ENCODE assay signal across 1 cellular context in genomic region chr11:44542372-44542771, GRCh38.
TF ChIP-seq lines count a peak whose summit lies in the region.

No MANE protein-coding gene starts in this region.

TF ChIP-seq in K562, 482 proteins besides CTCF, POLR2A, EP300 and RAD21 (continued from another document):
- TF ChIP-seq MIER1 (IDR thresholded peaks at IDR 0.05; ENCODE audit: low read depth) (peak; percentile 65; the same call in 1 of the 2 replicates), ZNF445 (CRISPR knock-in tag; IDR thresholded peaks at IDR 0.05; ENCODE audit: low read depth) (no peak), ZFP91 (CRISPR knock-in tag; IDR thresholded peaks at IDR 0.05) (0 out of 2 replicates have a peak, but pooled peaks have one; percentile 27), NR0B1 (IDR thresholded peaks at IDR 0.05; ENCODE audit: partially characterized antibody) (no peak), LARP7 (IDR thresholded peaks at IDR 0.05) (peak; percentile 90; the same call in 1 of the 2 replicates), ZNF408 (CRISPR knock-in tag; IDR thresholded peaks at IDR 0.05; ENCODE audit: low read depth) (no peak), RBM14 (IDR thresholded peaks at IDR 0.05; ENCODE audit: borderline replicate concordance, insufficient read depth, low read depth, low read length) (no peak), DPF2 (IDR thresholded peaks at IDR 0.05) (0 out of 2 replicates have a peak, but pooled peaks have one; percentile 36), CTBP1 (IDR thresholded peaks at IDR 0.05; ENCODE audit: borderline replicate concordance) (peak; percentile 100), CREBBP (IDR thresholded peaks at IDR 0.05; ENCODE audit: low read depth, low read length) (peak; percentile 46), HDAC3 (IDR thresholded peaks at IDR 0.05; ENCODE audit: borderline replicate concordance, partially characterized antibody) (peak; percentile 69)
- TF ChIP-seq, protein P1, sequence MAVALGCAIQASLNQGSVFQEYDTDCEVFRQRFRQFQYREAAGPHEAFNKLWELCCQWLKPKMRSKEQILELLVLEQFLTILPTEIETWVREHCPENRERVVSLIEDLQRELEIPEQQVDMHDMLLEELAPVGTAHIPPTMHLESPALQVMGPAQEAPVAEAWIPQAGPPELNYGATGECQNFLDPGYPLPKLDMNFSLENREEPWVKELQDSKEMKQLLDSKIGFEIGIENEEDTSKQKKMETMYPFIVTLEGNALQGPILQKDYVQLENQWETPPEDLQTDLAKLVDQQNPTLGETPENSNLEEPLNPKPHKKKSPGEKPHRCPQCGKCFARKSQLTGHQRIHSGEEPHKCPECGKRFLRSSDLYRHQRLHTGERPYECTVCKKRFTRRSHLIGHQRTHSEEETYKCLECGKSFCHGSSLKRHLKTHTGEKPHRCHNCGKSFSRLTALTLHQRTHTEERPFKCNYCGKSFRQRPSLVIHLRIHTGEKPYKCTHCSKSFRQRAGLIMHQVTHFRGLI (CRISPR knock-in tag; IDR thresholded peaks at IDR 0.05) = no peak
